In genomic region chr10:13654118-13654830, GRCh38 we compare ENCODE assay signal across 19 cellular contexts.
DNase-seq lines count a peak whose midpoint lies in the region; ATAC-seq, FAIRE-seq and TF ChIP-seq lines count a peak whose summit lies in the region.
"Had no signal": no experiment of that assay in that cellular context is flagged by ENCODE, and none has a peak within 500 bp of the region (broad histone marks: within the 10 kb centered on the region; RNA-seq: fewer than 3 reads in every experiment).

No MANE protein-coding gene starts in this region.

- no peak overlapping the region for H3K4me3 ChIP-seq in endothelial cell of umbilical vein (replicated peaks in 1 of 3; ENCODE audit: insufficient read depth in 1 of 3, low read depth in 1 of 3, low read length in 3 of 3)
- H3K4me3 ChIP-seq in vagina: no peak overlapping the region
- H3K4me3 ChIP-seq in small intestine (ENCODE audit: low read depth in 1 of 2, low read length in 2 of 2): no peak overlapping the region
- H3K4me3 ChIP-seq: SJCRH30 had no signal

- intact Hi-C loops in endothelial cell of umbilical vein (cut with micrococcal nuclease): no loop called here
- intact Hi-C loops in vagina (cut with DNase I): loop anchor here (10.0 kb wide), 1 partner anchor 301 kb away; no protein-coding TSS in a partner anchor

- H3K9me3 Mint-ChIP-seq in activated naive CD4-positive, alpha-beta T cell treated with anti-CD3 and anti-CD28 coated beads, Interleukin-2, amount 50 U/mL, for 24 hours: no peaks in the 10 kb centered on the region
- H3K9me3 Mint-ChIP-seq in activated naive CD4-positive, alpha-beta T cell treated with anti-CD3 and anti-CD28 coated beads, Interleukin-2, amount 50 U/mL, for 72 hours: no peaks in the 10 kb centered on the region

- no peak for ATAC-seq in activated naive CD4-positive, alpha-beta T cell treated with anti-CD3 and anti-CD28 coated beads, Interleukin-2, amount 50 U/mL, for 72 hours
- ATAC-seq: Panc1 had no signal

- TF ChIP-seq CTCF in endothelial cell of umbilical vein (IDR thresholded peaks at IDR 0.05; ENCODE audit: extremely low read depth in 1 of 2, insufficient read depth in 1 of 2, low read depth in 1 of 2, low read length in 2 of 2) (no peak), vagina (IDR thresholded peaks at IDR 0.05) (no peak)

- dilution Hi-C loops in endothelial cell of umbilical vein (cut with MboI; ENCODE audit: extremely low pct_ligation_motif_present, low sequenced_read_pairs): no loop called here

- FAIRE-seq in endothelial cell of umbilical vein (lab: Jason Lieb, UNC) (no peak), small intestine (lab: Jason Lieb, UNC) (no peak)
- FAIRE-seq: G401.6 had no signal

- H4K20me1 ChIP-seq in endothelial cell of umbilical vein (replicated peaks; ENCODE audit: control insufficient read depth, extremely low read depth, insufficient read depth, low read length): peaks cover 2% of the 10 kb centered on the region

- H3K4me2 ChIP-seq in endothelial cell of umbilical vein (ENCODE audit: insufficient read depth, low read length): no peak overlapping the region

- no peaks in the 10 kb centered on the region for H3K9me3 ChIP-seq in endothelial cell of umbilical vein (replicated peaks; ENCODE audit: control insufficient read depth, insufficient read depth, low read length)
- H3K9me3 ChIP-seq in vagina: no peaks in the 10 kb centered on the region
- no peaks in the 10 kb centered on the region for H3K9me3 ChIP-seq in small intestine (ENCODE audit: control insufficient read depth, low read depth)
- H3K9me3 ChIP-seq: SJCRH30 had no signal

- no TSS peak for BruUV-seq in endothelial cell of umbilical vein (replicated peaks; lab: Mats Ljungman, UMichigan)

- H3K36me3 ChIP-seq in endothelial cell of umbilical vein (ENCODE audit: control insufficient read depth in 2 of 2, extremely low read depth in 1 of 2, insufficient read depth in 2 of 2, low read length in 2 of 2) (peaks cover 48 to 63% of the 10 kb centered on the region in 2 experiments), vagina (peaks cover 0 to 31% of the 10 kb centered on the region in 2 donors), small intestine (ENCODE audit: control insufficient read depth in 2 of 2, insufficient read depth in 2 of 2, low read length in 2 of 2) (peaks cover 3 to 9% of the 10 kb centered on the region in 2 donors)

- TF ChIP-seq POLR2A in endothelial cell of umbilical vein (IDR thresholded peaks at IDR 0.05; ENCODE audit: low read depth, low read length): no peak
- TF ChIP-seq POLR2A in vagina (IDR thresholded peaks at IDR 0.05): no peak

- H3K4me1 ChIP-seq in endothelial cell of umbilical vein (ENCODE audit: control insufficient read depth, extremely low read depth, insufficient read depth, low read length) (peaks cover 1% of the 10 kb centered on the region), vagina (peaks cover under 1% of the 10 kb centered on the region), small intestine (ENCODE audit: control insufficient read depth in 2 of 2, insufficient read depth in 1 of 2, low read depth in 1 of 2, low read length in 1 of 2) (peaks cover 0 to 2% of the 10 kb centered on the region in 2 donors)
- H3K4me1 ChIP-seq: SJCRH30 had no signal

- no peaks in the 10 kb centered on the region for H3K79me2 ChIP-seq in endothelial cell of umbilical vein (ENCODE audit: control insufficient read depth, insufficient read depth, low read length)

- no peak for DNase-seq in activated naive CD4-positive, alpha-beta T cell treated with anti-CD3 and anti-CD28 coated beads, Interleukin-2, amount 50 U/mL, for 72 hours (ENCODE audit: low spot score in 2 of 2)
- DNase-seq in endothelial cell of umbilical vein (ENCODE audit: low read depth, low spot score) (no peak), vagina (ENCODE audit: extremely low spot score in 2 of 2) (peak; percentile 16 to 77), small intestine (no peak), NCI-H2196 (lab: John Stamatoyannopoulos, UW; ENCODE audit: unreplicated experiment) (no peak)
- DNase-seq: 8988T, C1 segment of cervical spinal cord, KBM-7, NCI-H1092, NCI-H146, NCI-H2029 treated with DMSO at 0.1 percent for 48 hours, NCI-H2171, NCI-H524 treated with DMSO at 0.1 percent for 48 hours, NCI-H82, SJCRH30 had no signal

- no peak overlapping the region for H3K9ac ChIP-seq in endothelial cell of umbilical vein (replicated peaks; ENCODE audit: extremely low read depth, insufficient read depth, low read length)

- no peak overlapping the region for H3K4me3 Mint-ChIP-seq in activated naive CD4-positive, alpha-beta T cell treated with anti-CD3 and anti-CD28 coated beads, Interleukin-2, amount 50 U/mL, for 24 hours

- WGBS in small intestine, 3 donors: 85 to 93% (median 90%) methylated on average over 8 of the region's 8 CpGs

- H3K27me3 ChIP-seq in endothelial cell of umbilical vein (ENCODE audit: control insufficient read depth in 2 of 2, insufficient read depth in 2 of 2, low read length in 2 of 2) (no peaks in the 10 kb centered on the region), vagina (no peaks in the 10 kb centered on the region), small intestine (ENCODE audit: control insufficient read depth in 2 of 2, insufficient read depth in 2 of 2, low read length in 2 of 2) (no peaks in the 10 kb centered on the region)
- H3K27me3 ChIP-seq: SJCRH30 had no signal

- no peaks in the 10 kb centered on the region for H3K9me1 ChIP-seq in endothelial cell of umbilical vein (replicated peaks; ENCODE audit: control insufficient read depth, extremely low read depth, insufficient read depth, low read length)

- peak overlapping the region; percentile 24 for H3K27ac Mint-ChIP-seq in activated naive CD4-positive, alpha-beta T cell treated with anti-CD3 and anti-CD28 coated beads, Interleukin-2, amount 50 U/mL, for 24 hours
- H3K27ac Mint-ChIP-seq in activated naive CD4-positive, alpha-beta T cell treated with anti-CD3 and anti-CD28 coated beads, Interleukin-2, amount 50 U/mL, for 72 hours: peak overlapping the region in 1 of 2 donors; percentile 75

- no peaks in the 10 kb centered on the region for H3K36me3 Mint-ChIP-seq in activated naive CD4-positive, alpha-beta T cell treated with anti-CD3 and anti-CD28 coated beads, Interleukin-2, amount 50 U/mL, for 24 hours
- no peaks in the 10 kb centered on the region for H3K36me3 Mint-ChIP-seq in activated naive CD4-positive, alpha-beta T cell treated with anti-CD3 and anti-CD28 coated beads, Interleukin-2, amount 50 U/mL, for 72 hours

- peak overlapping the region; percentile 63 for H3K27ac ChIP-seq in angular gyrus (ENCODE audit: low read depth, low read length)
- H3K27ac ChIP-seq in endothelial cell of umbilical vein (ENCODE audit: insufficient read depth, low read depth, low read length): no peak overlapping the region
- H3K27ac ChIP-seq in vagina: no peak overlapping the region
- H3K27ac ChIP-seq in small intestine (ENCODE audit: low read depth in 1 of 2, low read length in 1 of 2): no peak overlapping the region
- H3K27ac ChIP-seq: SJCRH30 had no signal

- no peak overlapping the region for H2AFZ ChIP-seq in endothelial cell of umbilical vein (ENCODE audit: low read depth, low read length)

- CTCF ChIA-PET in endothelial cell of umbilical vein (lab: Charles Lee): interaction anchor here (1.3 kb wide), 1 partner anchor 282 kb away, joined by 4 read pairs; no protein-coding TSS in a partner anchor

- H3K4me1 Mint-ChIP-seq in activated naive CD4-positive, alpha-beta T cell treated with anti-CD3 and anti-CD28 coated beads, Interleukin-2, amount 50 U/mL, for 24 hours: no peaks in the 10 kb centered on the region

- H3K27me3 Mint-ChIP-seq in activated naive CD4-positive, alpha-beta T cell treated with anti-CD3 and anti-CD28 coated beads, Interleukin-2, amount 50 U/mL, for 24 hours: no peaks in the 10 kb centered on the region

- POLR2A ChIA-PET in endothelial cell of umbilical vein (lab: Charles Lee): no interaction called here

TF ChIP-seq in endothelial cell of umbilical vein, 7 proteins besides CTCF, POLR2A, EP300 and RAD21:
- peak; percentile 17 for TF ChIP-seq POLR2AphosphoS5 (IDR thresholded peaks at IDR 0.05; ENCODE audit: insufficient read depth, low read depth, low read length)
- no peak for TF ChIP-seq JUN (IDR thresholded peaks at IDR 0.05; ENCODE audit: borderline replicate concordance, insufficient read depth, insufficient read length, low read depth)
- TF ChIP-seq GATA2 (IDR thresholded peaks at IDR 0.05; ENCODE audit: insufficient read depth, insufficient read length, low read depth, low read length): no peak
- TF ChIP-seq MYC (IDR thresholded peaks at IDR 0.05; ENCODE audit: low read depth, low read length): no peak
- TF ChIP-seq FOS (IDR thresholded peaks at IDR 0.05; ENCODE audit: borderline replicate concordance, insufficient read depth, low read length): no peak
- TF ChIP-seq EZH2 (IDR thresholded peaks at IDR 0.05; ENCODE audit: borderline replicate concordance, low read depth, low read length, severe bottlenecking): no peak
- TF ChIP-seq MAX (IDR thresholded peaks at IDR 0.05; ENCODE audit: insufficient read depth, insufficient read length): no peak

Comparison
In these comparisons a context has a peak if more than half of its experiments do, and no peak if none do; other contexts are left out.
1. DNase-seq: peak in vagina (2 of 2); none in activated naive CD4-positive, alpha-beta T cell treated with anti-CD3 and anti-CD28 coated beads, Interleukin-2, amount 50 U/mL, for 72 hours (0 of 2), endothelial cell of umbilical vein (single experiment), small intestine (single experiment) and NCI-H2196 (single experiment).